ENCODE assay signal across 20 cellular contexts in genomic region chr22:20248461-20248959, GRCh38.
"Had no signal": no experiment of that assay in that cellular context is flagged by ENCODE, and none has a peak within 500 bp of the region (broad histone marks: within the 10 kb centered on the region; RNA-seq: fewer than 3 reads in every experiment).

No MANE protein-coding gene starts in this region.

- FAIRE-seq: endometrium, kidney had no signal

- H3K27me3 ChIP-seq: brain microvascular endothelial cell, left lung, right atrium auricular region had no signal

- H3K4me3 ChIP-seq: coronary artery, left lung, prostate gland, right atrium auricular region, tibial artery had no signal

- DNase-seq: activated CD4-positive, alpha-beta T cell treated with anti-CD3 and anti-CD28 coated beads, Interleukin-2, amount 10 ng/mL, durations not matched to agents 24 days and 14 days; activated CD8-positive, alpha-beta T cell treated with anti-CD3 and anti-CD28 coated beads for 36 hours; activated naive CD4-positive, alpha-beta T cell treated with anti-CD3 and anti-CD28 coated beads for 36 hours; activated T-cell treated with anti-CD3 and anti-CD28 coated beads, Interleukin-2, amount 50 U/mL, for 4 hours; brain microvascular endothelial cell; erythroblast; foreskin melanocyte; hypothalamus; kidney; left lung; mammary epithelial cell; nephron progenitor cell; stimulated activated CD4-positive, alpha-beta T cell treated with anti-CD3 and anti-CD28 coated beads, Interleukin-2, amount 100 ng/mL, for 24 hours; stimulated activated naive CD4-positive, alpha-beta T cell treated with Interleukin-2 at 50 U/mL for 16 hours; T-helper 9 cell; tibial artery had no signal

- H3K9me3 ChIP-seq: left lung, prostate gland, right atrium auricular region, tibial artery had no signal

- H3K27ac ChIP-seq: brain microvascular endothelial cell, coronary artery, left lung, prostate gland, right atrium auricular region, tibial artery had no signal

- H3K36me3 ChIP-seq: brain microvascular endothelial cell, left lung, prostate gland, right atrium auricular region, tibial artery had no signal
